23 cellular contexts compared by ENCODE assay signal in genomic region chr10:37654466-37654865, GRCh38.
"Had no signal": no experiment of that assay in that cellular context is flagged by ENCODE, and none has a peak within 500 bp of the region (broad histone marks: within the 10 kb centered on the region; RNA-seq: fewer than 3 reads in every experiment).

No MANE protein-coding gene starts in this region.

- H3K27ac ChIP-seq: HL-60, SJSA1, SK-N-MC had no signal

- FAIRE-seq: HepG2, RCC 7860 had no signal

- H3K27me3 ChIP-seq: SJSA1 had no signal

- ATAC-seq: HepG2 had no signal

- H3K36me3 ChIP-seq: SJSA1 had no signal

- H3K4me3 ChIP-seq: SJSA1, SK-N-MC had no signal

- H3K9me3 ChIP-seq: SJSA1 had no signal

- DNase-seq: IMR-90, Karpas-422, KG1, MM.1S, NCI-H1092 treated with DMSO at 0.1 percent for 48 hours, NCI-H1436 treated with DMSO at 0.1 percent for 48 hours, NCI-H1694 treated with DMSO at 0.1 percent for 48 hours, NCI-H1930, NCI-H2081, NCI-H2107, NCI-H2227 treated with DMSO at 0.1 percent for 48 hours, NCI-H524, NCI-H526 treated with DMSO at 0.1 percent for 48 hours, NCI-H774, OCI-M1, Right ventricle myocardium superior, RPMI8226, SIG-M5 had no signal

- H3K4me1 ChIP-seq: SJSA1 had no signal
